25 cellular contexts compared by ENCODE assay signal in genomic region chr5:111251941-111252340, GRCh38. TPM values are rescaled to one million over a fixed set of nuclear protein-coding genes. Genes with fewer than 3 reads are reported as not detected.
DNase-seq lines count a peak whose midpoint lies in the region; ATAC-seq, FAIRE-seq and TF ChIP-seq lines count a peak whose summit lies in the region.
"Had no signal": no experiment of that assay in that cellular context is flagged by ENCODE, and none has a peak within 500 bp of the region (broad histone marks: within the 10 kb centered on the region; RNA-seq: fewer than 3 reads in every experiment).

No MANE protein-coding gene starts in this region.

- no peak for TF ChIP-seq POLR2A in GM12892 (IDR thresholded peaks at IDR 0.05; ENCODE audit: low read depth, low read length)
- no peak for TF ChIP-seq POLR2A in testis (IDR thresholded peaks at IDR 0.05)

- TF ChIP-seq CTCF in glutamatergic neuron (IDR thresholded peaks at IDR 0.05; ENCODE audit: partially characterized antibody, unreplicated experiment) (no peak), testis (IDR thresholded peaks at IDR 0.05) (no peak)

- DNase-seq in activated CD8-positive, alpha-beta memory T cell treated with anti-CD3 and anti-CD28 coated beads, Interleukin-2, amount 10 ng/mL, durations not matched to agents 7 days and 5 days: no peak
- no peak for DNase-seq in activated CD8-positive, alpha-beta memory T cell treated with anti-CD3 and anti-CD28 coated beads, Interleukin-2, amount 50 U/mL, for 48 hours
- DNase-seq in GM12892 (ENCODE audit: insufficient read length) (no peak), glutamatergic neuron (no peak), GM19239 (ENCODE audit: insufficient read length, low spot score) (no peak), testis (no peak)
- no peak for DNase-seq in activated T-helper 1 cell treated with anti-CD3 and anti-CD28 coated beads, Interleukin-12 subunit alpha, Interleukin-12 subunit beta, Interleukin-2, Interleukin-4 antibody, amounts not matched to agents 30 ng/mL and 10 ng/mL and 1 ng/mL, durations not matched to agents 14 hours and 24 hours and 36 hours (ENCODE audit: low spot score)
- DNase-seq: amygdala, BE2C, Calu3, colonic mucosa, HCEC 1CT, Kasumi-1, left lung, mesendoderm, NCI-H1694 treated with DMSO at 0.1 percent for 48 hours, NCI-H2171 treated with DMSO at 0.1 percent for 48 hours, NCI-H69, nucleus accumbens had no signal

- H3K36me3 Mint-ChIP-seq in activated CD8-positive, alpha-beta memory T cell treated with anti-CD3 and anti-CD28 coated beads, Interleukin-2, amount 10 ng/mL, durations not matched to agents 7 days and 5 days: peaks cover 18% of the 10 kb centered on the region
- H3K36me3 Mint-ChIP-seq in activated T-helper 1 cell treated with anti-CD3 and anti-CD28 coated beads, Interleukin-12 subunit alpha, Interleukin-12 subunit beta, Interleukin-2, Interleukin-4 antibody, amounts not matched to agents 30 ng/mL and 10 ng/mL and 1 ng/mL, durations not matched to agents 14 hours and 24 hours and 36 hours (ENCODE audit: low read depth): peaks cover 20% of the 10 kb centered on the region
- H3K36me3 Mint-ChIP-seq in glutamatergic neuron (ENCODE audit: unreplicated experiment): peaks cover 3% of the 10 kb centered on the region

- intact Hi-C loops in activated T-helper 1 cell treated with anti-CD3 and anti-CD28 coated beads, Interleukin-12 subunit alpha, Interleukin-12 subunit beta, Interleukin-2, Interleukin-4 antibody, amounts not matched to agents 30 ng/mL and 10 ng/mL and 1 ng/mL, durations not matched to agents 14 hours and 24 hours and 36 hours (cut with micrococcal nuclease): loop anchor here (10.0 kb wide), 1 partner anchor 1713 kb away; no protein-coding TSS in a partner anchor
- intact Hi-C loops in testis (cut with DNase I; ENCODE audit: low total_unique reads): no loop called here

- FAIRE-seq in GM12892 (lab: Jason Lieb, UNC) (peak; percentile 88), GM19239 (lab: Jason Lieb, UNC) (no peak)

- CTCF ChIA-PET in activated CD8-positive, alpha-beta memory T cell treated with anti-CD3 and anti-CD28 coated beads, Interleukin-2, amount 10 ng/mL, durations not matched to agents 7 days and 5 days (lab: Charles Lee): interaction anchor here (1.3 to 1.9 kb wide), 2 partner anchors 27 to 62 kb away, joined by 3 to 8 read pairs; no protein-coding TSS in a partner anchor

- no peaks in the 10 kb centered on the region for H3K27me3 ChIP-seq in testis
- H3K27me3 ChIP-seq: BE2C, breast epithelium, colonic mucosa, esophagus muscularis mucosa, gastroesophageal sphincter, left lung had no signal

- WGBS in testis, 2 donors: 88 to 90% methylated on average over 6 of the region's 6 CpGs

- no peak for ATAC-seq in activated CD8-positive, alpha-beta memory T cell treated with anti-CD3 and anti-CD28 coated beads, Interleukin-2, amount 10 ng/mL, durations not matched to agents 7 days and 5 days
- no peak for ATAC-seq in esophagus mucosa
- ATAC-seq: gastroesophageal sphincter, left lung had no signal

- no peaks in the 10 kb centered on the region for H3K36me3 ChIP-seq in testis (ENCODE audit: low read depth, missing control alignments)
- H3K36me3 ChIP-seq: breast epithelium, colonic mucosa, esophagus muscularis mucosa, gastroesophageal sphincter, left lung had no signal

- no peak overlapping the region for H3K4me3 ChIP-seq in testis
- H3K4me3 ChIP-seq: breast epithelium, colonic mucosa, esophagus muscularis mucosa, gastroesophageal sphincter, left lung, skin epidermis had no signal

- no peak overlapping the region for H3K27ac ChIP-seq in testis
- H3K27ac ChIP-seq: breast epithelium, colonic mucosa, esophagus muscularis mucosa, gastroesophageal sphincter, left lung, skin epidermis had no signal

- peak overlapping the region; percentile 18 for H3K27ac Mint-ChIP-seq in activated CD8-positive, alpha-beta memory T cell treated with anti-CD3 and anti-CD28 coated beads, Interleukin-2, amount 10 ng/mL, durations not matched to agents 7 days and 5 days
- peak overlapping the region; percentile 53 for H3K27ac Mint-ChIP-seq in activated T-helper 1 cell treated with anti-CD3 and anti-CD28 coated beads, Interleukin-12 subunit alpha, Interleukin-12 subunit beta, Interleukin-2, Interleukin-4 antibody, amounts not matched to agents 30 ng/mL and 10 ng/mL and 1 ng/mL, durations not matched to agents 14 hours and 24 hours and 36 hours
- peak overlapping the region; percentile 54 for H3K27ac Mint-ChIP-seq in glutamatergic neuron (ENCODE audit: unreplicated experiment)
- H3K27ac Mint-ChIP-seq: T-helper 1 cell treated with Interleukin-12 subunit alpha and Interleukin-12 subunit beta and Interleukin-4 antibody, amounts not matched to agents 30 μg/mL and 1 μg/mL, for 36 hours had no signal

- H3K4me1 Mint-ChIP-seq in activated CD8-positive, alpha-beta memory T cell treated with anti-CD3 and anti-CD28 coated beads, Interleukin-2, amount 10 ng/mL, durations not matched to agents 7 days and 5 days: peaks cover 77% of the 10 kb centered on the region
- H3K4me1 Mint-ChIP-seq in activated T-helper 1 cell treated with anti-CD3 and anti-CD28 coated beads, Interleukin-12 subunit alpha, Interleukin-12 subunit beta, Interleukin-2, Interleukin-4 antibody, amounts not matched to agents 30 ng/mL and 10 ng/mL and 1 ng/mL, durations not matched to agents 14 hours and 24 hours and 36 hours (ENCODE audit: low read depth): peaks cover 84% of the 10 kb centered on the region
- H3K4me1 Mint-ChIP-seq in glutamatergic neuron (ENCODE audit: low read depth, unreplicated experiment): peaks cover 47% of the 10 kb centered on the region

- peaks cover 2% of the 10 kb centered on the region for H3K9me3 Mint-ChIP-seq in activated CD8-positive, alpha-beta memory T cell treated with anti-CD3 and anti-CD28 coated beads, Interleukin-2, amount 10 ng/mL, durations not matched to agents 7 days and 5 days (ENCODE audit: low read depth)
- peaks cover 9% of the 10 kb centered on the region for H3K9me3 Mint-ChIP-seq in activated T-helper 1 cell treated with anti-CD3 and anti-CD28 coated beads, Interleukin-12 subunit alpha, Interleukin-12 subunit beta, Interleukin-2, Interleukin-4 antibody, amounts not matched to agents 30 ng/mL and 10 ng/mL and 1 ng/mL, durations not matched to agents 14 hours and 24 hours and 36 hours
- H3K9me3 Mint-ChIP-seq in glutamatergic neuron (ENCODE audit: unreplicated experiment): peaks cover 6% of the 10 kb centered on the region

- no peak overlapping the region for H3K4me3 Mint-ChIP-seq in activated CD8-positive, alpha-beta memory T cell treated with anti-CD3 and anti-CD28 coated beads, Interleukin-2, amount 10 ng/mL, durations not matched to agents 7 days and 5 days
- no peak overlapping the region for H3K4me3 Mint-ChIP-seq in activated T-helper 1 cell treated with anti-CD3 and anti-CD28 coated beads, Interleukin-12 subunit alpha, Interleukin-12 subunit beta, Interleukin-2, Interleukin-4 antibody, amounts not matched to agents 30 ng/mL and 10 ng/mL and 1 ng/mL, durations not matched to agents 14 hours and 24 hours and 36 hours
- no peak overlapping the region for H3K4me3 Mint-ChIP-seq in glutamatergic neuron (ENCODE audit: unreplicated experiment)
- H3K4me3 Mint-ChIP-seq: T-helper 1 cell treated with Interleukin-12 subunit alpha and Interleukin-12 subunit beta and Interleukin-4 antibody, amounts not matched to agents 30 μg/mL and 1 μg/mL, for 36 hours had no signal

- H3K27me3 Mint-ChIP-seq in activated CD8-positive, alpha-beta memory T cell treated with anti-CD3 and anti-CD28 coated beads, Interleukin-2, amount 10 ng/mL, durations not matched to agents 7 days and 5 days: no peaks in the 10 kb centered on the region
- H3K27me3 Mint-ChIP-seq in activated T-helper 1 cell treated with anti-CD3 and anti-CD28 coated beads, Interleukin-12 subunit alpha, Interleukin-12 subunit beta, Interleukin-2, Interleukin-4 antibody, amounts not matched to agents 30 ng/mL and 10 ng/mL and 1 ng/mL, durations not matched to agents 14 hours and 24 hours and 36 hours (ENCODE audit: insufficient read depth): no peaks in the 10 kb centered on the region
- H3K27me3 Mint-ChIP-seq in glutamatergic neuron (ENCODE audit: unreplicated experiment): peaks cover 4% of the 10 kb centered on the region

- no peaks in the 10 kb centered on the region for H3K9me3 ChIP-seq in testis
- H3K9me3 ChIP-seq: BE2C, breast epithelium, colonic mucosa, esophagus muscularis mucosa, gastroesophageal sphincter, left lung had no signal

- H3K4me1 ChIP-seq in testis: no peaks in the 10 kb centered on the region
- H3K4me1 ChIP-seq: breast epithelium, colonic mucosa, esophagus muscularis mucosa, gastroesophageal sphincter, left lung had no signal

RNA-seq across cellular contexts. Expression of gene CAMK4, which starts 27.8 kb away (rescaled TPM):
- 10 to 100 TPM; 77.4 to 91.1 TPM for total RNA-seq in activated CD8-positive, alpha-beta memory T cell treated with anti-CD3 and anti-CD28 coated beads, Interleukin-2, amount 10 ng/mL, durations not matched to agents 7 days and 5 days
- polyA plus RNA-seq in GM12892 (2012; ENCODE audit: missing spikeins): 34.9 TPM
- total RNA-seq in activated T-helper 1 cell treated with anti-CD3 and anti-CD28 coated beads, Interleukin-12 subunit alpha, Interleukin-12 subunit beta, Interleukin-2, Interleukin-4 antibody, amounts not matched to agents 30 ng/mL and 10 ng/mL and 1 ng/mL, durations not matched to agents 14 hours and 24 hours and 36 hours: 51.8 and 56.9 TPM in 2 replicates
- total RNA-seq in glutamatergic neuron (ENCODE audit: unreplicated experiment): 33.7 TPM
- total RNA-seq in testis: 10 to 100 TPM; 35.4 to 60.3 TPM
- 76.9 TPM for polyA plus RNA-seq in testis (ENCODE audit: insufficient read depth, low read depth, low replicate concordance)
- total RNA-seq in esophagus mucosa: 1.6 TPM

Comparison
In these comparisons a context has a peak if more than half of its experiments do, and no peak if none do; other contexts are left out.
1. RNA of gene CAMK4, which starts 27.8 kb away (total RNA-seq): 77.4 to 91.1 TPM in activated CD8-positive, alpha-beta memory T cell treated with anti-CD3 and anti-CD28 coated beads, Interleukin-2, amount 10 ng/mL, durations not matched to agents 7 days and 5 days, 35.4 to 60.3 TPM in testis, 51.8 to 56.9 TPM in activated T-helper 1 cell treated with anti-CD3 and anti-CD28 coated beads, Interleukin-12 subunit alpha, Interleukin-12 subunit beta, Interleukin-2, Interleukin-4 antibody, amounts not matched to agents 30 ng/mL and 10 ng/mL and 1 ng/mL, durations not matched to agents 14 hours and 24 hours and 36 hours and 33.7 TPM in glutamatergic neuron (single experiment); 1.6 TPM in esophagus mucosa (single experiment); every median in the first group is over 10 times any median in the second.
2. Peak in every context shown above with its lines, with median percentiles within 50 percentile points of each other: H3K27ac Mint-ChIP-seq.